ENCODE assay signal across 27 cellular contexts in genomic region chr1:100731758-100732157, GRCh38. TPM values are rescaled to one million over a fixed set of nuclear protein-coding genes. Genes with fewer than 3 reads are reported as not detected.
"Had no signal": no experiment of that assay in that cellular context is flagged by ENCODE, and none has a peak within 500 bp of the region (broad histone marks: within the 10 kb centered on the region; RNA-seq: fewer than 3 reads in every experiment).

No MANE protein-coding gene starts in this region.

- H3K4me3 ChIP-seq: coronary artery, esophagus muscularis mucosa, heart right ventricle, lower lobe of right lung, ovary, psoas muscle, sigmoid colon, thyroid gland, vagina had no signal

- H3K27ac ChIP-seq: coronary artery, esophagus muscularis mucosa, foreskin keratinocyte, heart right ventricle, lower lobe of right lung, ovary, psoas muscle, sigmoid colon, thyroid gland, vagina had no signal

- H3K36me3 ChIP-seq: esophagus muscularis mucosa, lower lobe of right lung, ovary, sigmoid colon, thyroid gland, vagina had no signal

- H3K9me3 Mint-ChIP-seq: nephron progenitor cell; stimulated activated memory B cell treated with anti-CD40 and anti-IgM and Interleukin-4, amounts not matched to agents 10 μg/mL and 1 μg/mL and 100 μg/mL, for 72 hours; stimulated activated naive CD8-positive, alpha-beta T cell treated with anti-CD3 and anti-CD28 coated beads, Interleukin-15, Interleukin-2, amounts not matched to agents 100 ng/mL and 50 ng/mL, for 24 hours had no signal

- ATAC-seq: foreskin keratinocyte; heart right ventricle; left ventricle myocardium superior; lower lobe of right lung; naive thymus-derived CD8-positive, alpha-beta T cell; psoas muscle; right cardiac atrium; stimulated activated memory B cell treated with anti-CD40 and anti-IgM and Interleukin-4, amounts not matched to agents 10 μg/mL and 1 μg/mL and 100 μg/mL, for 72 hours had no signal

- H3K27me3 ChIP-seq: esophagus muscularis mucosa, foreskin keratinocyte, heart right ventricle, ovary, sigmoid colon, thyroid gland, vagina had no signal

- H3K27ac Mint-ChIP-seq: naive thymus-derived CD8-positive, alpha-beta T cell; nephron progenitor cell; stimulated activated memory B cell treated with anti-CD40 and anti-IgM and Interleukin-4, amounts not matched to agents 10 μg/mL and 1 μg/mL and 100 μg/mL, for 72 hours; stimulated activated naive CD8-positive, alpha-beta T cell treated with anti-CD3 and anti-CD28 coated beads, Interleukin-15, Interleukin-2, amounts not matched to agents 100 ng/mL and 50 ng/mL, for 24 hours had no signal

- H3K36me3 Mint-ChIP-seq: naive thymus-derived CD8-positive, alpha-beta T cell; stimulated activated memory B cell treated with anti-CD40 and anti-IgM and Interleukin-4, amounts not matched to agents 10 μg/mL and 1 μg/mL and 100 μg/mL, for 72 hours had no signal

- H3K4me1 Mint-ChIP-seq: naive thymus-derived CD8-positive, alpha-beta T cell; stimulated activated memory B cell treated with anti-CD40 and anti-IgM and Interleukin-4, amounts not matched to agents 10 μg/mL and 1 μg/mL and 100 μg/mL, for 72 hours had no signal

- H3K4me1 ChIP-seq: foreskin keratinocyte, psoas muscle, thyroid gland, vagina had no signal

- H3K9me3 ChIP-seq: esophagus muscularis mucosa, heart right ventricle, lower lobe of right lung, ovary, psoas muscle, sigmoid colon, thyroid gland, vagina had no signal

- DNase-seq: dermis blood vessel endothelial cell; effector memory CD4-positive, alpha-beta T cell; foreskin keratinocyte; glutamatergic neuron; heart right ventricle; hippocampal formation; left ventricle myocardium superior; lower lobe of right lung; naive thymus-derived CD8-positive, alpha-beta T cell; nephron progenitor cell; nucleus accumbens; ovary; posterior cingulate gyrus; psoas muscle; right cardiac atrium; sigmoid colon; stimulated activated CD4-positive, alpha-beta T cell treated with anti-CD3 and anti-CD28 coated beads, Interleukin-2, amount 100 ng/mL, for 24 hours; stimulated activated CD4-positive, alpha-beta T cell treated with anti-CD3 and anti-CD28 coated beads, Interleukin-4, amount 100 ng/mL, for 24 hours; thyroid gland; trophoblast cell had no signal

- H3K4me3 Mint-ChIP-seq: naive thymus-derived CD8-positive, alpha-beta T cell; nephron progenitor cell; stimulated activated memory B cell treated with anti-CD40 and anti-IgM and Interleukin-4, amounts not matched to agents 10 μg/mL and 1 μg/mL and 100 μg/mL, for 72 hours; stimulated activated naive CD8-positive, alpha-beta T cell treated with anti-CD3 and anti-CD28 coated beads, Interleukin-15, Interleukin-2, amounts not matched to agents 100 ng/mL and 50 ng/mL, for 24 hours had no signal

- FAIRE-seq: endothelial cell of umbilical vein, islet of Langerhans had no signal

RNA-seq across cellular contexts. Expression of gene VCAM1, which starts 12.2 kb away (rescaled TPM):
- total RNA-seq: foreskin keratinocyte; naive thymus-derived CD8-positive, alpha-beta T cell had no signal
- polyA plus RNA-seq: foreskin keratinocyte had no signal
